In genomic region chr11:62786318-62787004, GRCh38 we compare ENCODE assay signal across 8 cellular contexts. TPM values are rescaled to one million over a fixed set of nuclear protein-coding genes. Genes with fewer than 3 reads are reported as not detected.
DNase-seq lines count a peak whose midpoint lies in the region; ATAC-seq lines count a peak whose summit lies in the region.

No MANE protein-coding gene starts in this region.

- CTCF ChIA-PET in CD8-positive, alpha-beta memory T cell (lab: Charles Lee): interaction anchor here (0.6 to 4.9 kb wide), 48 partner anchors 9 to 393 kb away, joined by 3 to 74 read pairs (median 6); partner anchors contain the start of genes BSCL2, C11orf98, CSKMT and GNG3
- CTCF ChIA-PET in activated CD8-positive, alpha-beta memory T cell treated with anti-CD3 and anti-CD28 coated beads, Interleukin-2, amount 10 ng/mL, durations not matched to agents 7 days and 5 days (lab: Charles Lee): interaction anchor here (0.6 to 8.5 kb wide), 52 partner anchors 8 to 1440 kb away, joined by 3 to 242 read pairs (median 6); partner anchors contain the start of genes B3GAT3, EML3, GANAB and GNG3

- no peaks in the 10 kb centered on the region for H3K27me3 Mint-ChIP-seq in CD8-positive, alpha-beta memory T cell
- no peaks in the 10 kb centered on the region for H3K27me3 Mint-ChIP-seq in activated CD8-positive, alpha-beta memory T cell treated with anti-CD3 and anti-CD28 coated beads, Interleukin-2, amount 10 ng/mL, durations not matched to agents 7 days and 5 days
- no peaks in the 10 kb centered on the region for H3K27me3 Mint-ChIP-seq in effector memory CD8-positive, alpha-beta T cell

- ATAC-seq in GM19463 (IDR thresholded peaks at IDR 0.05; ENCODE audit: unreplicated experiment): peak; percentile 68
- ATAC-seq in activated CD8-positive, alpha-beta memory T cell treated with anti-CD3 and anti-CD28 coated beads, Interleukin-2, amount 10 ng/mL, durations not matched to agents 7 days and 5 days: peak; percentile 73
- peak; percentile 68 for ATAC-seq in effector memory CD8-positive, alpha-beta T cell (replicated peaks)

- peak overlapping the region; percentile 83 for H2AFZ ChIP-seq in mesenchymal stem cell (ENCODE audit: low read depth, low read length)

- H3K4me3 ChIP-seq in CD8-positive, alpha-beta memory T cell (ENCODE audit: low read length): peak overlapping the region; percentile 98
- peak overlapping the region; percentile 90 to 92 for H3K4me3 ChIP-seq in mesenchymal stem cell (ENCODE audit: insufficient read depth in 1 of 2, low read depth in 1 of 2, low read length in 2 of 2)

- H3K4me3 Mint-ChIP-seq in CD8-positive, alpha-beta memory T cell: peak overlapping the region; percentile 82 to 97 (median 92)
- peak overlapping the region; percentile 81 for H3K4me3 Mint-ChIP-seq in activated CD8-positive, alpha-beta memory T cell treated with anti-CD3 and anti-CD28 coated beads, Interleukin-2, amount 10 ng/mL, durations not matched to agents 7 days and 5 days
- peak overlapping the region; percentile 95 for H3K4me3 Mint-ChIP-seq in effector memory CD8-positive, alpha-beta T cell

- H2BK5ac ChIP-seq in mesenchymal stem cell (ENCODE audit: low read depth, low read length, poor library complexity, severe bottlenecking): peak overlapping the region; percentile 40

- H2BK120ac ChIP-seq in mesenchymal stem cell (ENCODE audit: low read depth, low read length): peak overlapping the region; percentile 55

- H3K4me1 ChIP-seq in CD8-positive, alpha-beta memory T cell (ENCODE audit: insufficient read depth, low read length): peaks cover 27% of the 10 kb centered on the region
- peaks cover 16% of the 10 kb centered on the region for H3K4me1 ChIP-seq in mesenchymal stem cell (ENCODE audit: control insufficient read depth, insufficient read depth, low read depth, low read length)

- peak overlapping the region; percentile 75 to 86 for H3K18ac ChIP-seq in mesenchymal stem cell (ENCODE audit: low read depth in 1 of 2, low read length in 2 of 2)

- H3K36me3 Mint-ChIP-seq in CD8-positive, alpha-beta memory T cell: peaks cover 0 to 53% (median 7%) of the 10 kb centered on the region in 3 donors
- H3K36me3 Mint-ChIP-seq in activated CD8-positive, alpha-beta memory T cell treated with anti-CD3 and anti-CD28 coated beads, Interleukin-2, amount 10 ng/mL, durations not matched to agents 7 days and 5 days: peaks cover 25% of the 10 kb centered on the region
- H3K36me3 Mint-ChIP-seq in effector memory CD8-positive, alpha-beta T cell (ENCODE audit: insufficient read depth): peaks cover 38% of the 10 kb centered on the region

- H3K79me1 ChIP-seq in mesenchymal stem cell (replicated peaks; ENCODE audit: low read length, poor library complexity, severe bottlenecking): peaks cover 10% of the 10 kb centered on the region

- peaks cover 37 to 50% (median 46%) of the 10 kb centered on the region in 3 donors for H3K4me1 Mint-ChIP-seq in CD8-positive, alpha-beta memory T cell
- H3K4me1 Mint-ChIP-seq in activated CD8-positive, alpha-beta memory T cell treated with anti-CD3 and anti-CD28 coated beads, Interleukin-2, amount 10 ng/mL, durations not matched to agents 7 days and 5 days: peaks cover 41% of the 10 kb centered on the region
- peaks cover 25 to 36% of the 10 kb centered on the region in 2 donors for H3K4me1 Mint-ChIP-seq in effector memory CD8-positive, alpha-beta T cell (ENCODE audit: low read depth in 2 of 2)

- H3K14ac ChIP-seq in mesenchymal stem cell (ENCODE audit: low read length in 2 of 2): no peak overlapping the region

- H2BK15ac ChIP-seq in mesenchymal stem cell (ENCODE audit: low read depth, poor library complexity, severe bottlenecking): peak overlapping the region; percentile 89

- POLR2A ChIA-PET in CD8-positive, alpha-beta memory T cell (lab: Charles Lee): interaction anchor here (0.6 to 5.9 kb wide), 22 partner anchors 10 to 213 kb away, joined by 3 to 88 read pairs (median 8); partner anchors contain the start of genes C11orf98, CSKMT, EEF1G and HNRNPUL2

- WGBS in mesenchymal stem cell: 3% methylated on average over 43 of the region's 51 CpGs

- no peak overlapping the region for H3K23ac ChIP-seq in mesenchymal stem cell (ENCODE audit: low read length in 2 of 2)

- H3K27me3 ChIP-seq in CD8-positive, alpha-beta memory T cell (ENCODE audit: insufficient read depth, low read length, poor library complexity, severe bottlenecking): no peaks in the 10 kb centered on the region
- no peaks in the 10 kb centered on the region for H3K27me3 ChIP-seq in mesenchymal stem cell (ENCODE audit: control insufficient read depth in 1 of 2, insufficient read depth in 1 of 2, low read length in 2 of 2)

- DNase-seq in CD8-positive, alpha-beta memory T cell: peak; percentile 80 to 88 (median 82)
- DNase-seq in HPDE6-E6E7 (ENCODE audit: extremely low spot score) (peak; percentile 84), NOMO-1 (lab: John Stamatoyannopoulos, UW; ENCODE audit: unreplicated experiment in 2 of 2) (peak; percentile 76 to 83), mesenchymal stem cell (peak; percentile 88)
- DNase-seq in activated CD8-positive, alpha-beta memory T cell treated with anti-CD3 and anti-CD28 coated beads, Interleukin-2, amount 10 ng/mL, durations not matched to agents 7 days and 5 days: peak; percentile 92
- peak; percentile 79 to 83 (median 83) for DNase-seq in effector memory CD8-positive, alpha-beta T cell
- peak; percentile 70 for DNase-seq in stimulated activated CD8-positive, alpha-beta memory T cell treated with anti-CD3 and anti-CD28 coated beads, Interleukin-12 subunit alpha, Interleukin-12 subunit beta, amount 100 ng/mL, for 4 hours (ENCODE audit: low read depth)

- H3K4ac ChIP-seq in mesenchymal stem cell (ENCODE audit: low read depth in 1 of 2, low read length in 2 of 2): peak overlapping the region in 1 of 2 experiments; percentile 69

- peak overlapping the region; percentile 91 for H3K9ac ChIP-seq in mesenchymal stem cell (ENCODE audit: low read length)

- peak overlapping the region; percentile 31 for H4K91ac ChIP-seq in mesenchymal stem cell (ENCODE audit: low read length)

- no peak overlapping the region for H2AK5ac ChIP-seq in mesenchymal stem cell (ENCODE audit: low read length, severe bottlenecking)

- no peaks in the 10 kb centered on the region for H3K9me3 ChIP-seq in CD8-positive, alpha-beta memory T cell (ENCODE audit: low read length)
- no peaks in the 10 kb centered on the region for H3K9me3 ChIP-seq in mesenchymal stem cell (ENCODE audit: control insufficient read depth, low read length)

- no peaks in the 10 kb centered on the region for H3K9me3 Mint-ChIP-seq in CD8-positive, alpha-beta memory T cell
- no peaks in the 10 kb centered on the region for H3K9me3 Mint-ChIP-seq in activated CD8-positive, alpha-beta memory T cell treated with anti-CD3 and anti-CD28 coated beads, Interleukin-2, amount 10 ng/mL, durations not matched to agents 7 days and 5 days (ENCODE audit: low read depth)
- H3K9me3 Mint-ChIP-seq in effector memory CD8-positive, alpha-beta T cell: no peaks in the 10 kb centered on the region

- peak overlapping the region; percentile 99 for H3K4me2 ChIP-seq in mesenchymal stem cell (ENCODE audit: low read length, poor library complexity, severe bottlenecking)

- no peak overlapping the region for H2BK12ac ChIP-seq in mesenchymal stem cell (ENCODE audit: low read length in 2 of 2)

- peak overlapping the region; percentile 96 for H3K27ac ChIP-seq in CD8-positive, alpha-beta memory T cell (ENCODE audit: low read depth, low read length)
- H3K27ac ChIP-seq in mesenchymal stem cell (ENCODE audit: low read length, poor library complexity, severe bottlenecking): peak overlapping the region; percentile 52

- H3K36me3 ChIP-seq in CD8-positive, alpha-beta memory T cell (ENCODE audit: insufficient read depth, low read length): peaks cover 8% of the 10 kb centered on the region
- peaks cover 38 to 48% of the 10 kb centered on the region in 2 experiments for H3K36me3 ChIP-seq in mesenchymal stem cell (ENCODE audit: control insufficient read depth in 1 of 2, insufficient read depth in 2 of 2, low read depth in 1 of 2, low read length in 2 of 2)

- H4K8ac ChIP-seq in mesenchymal stem cell (ENCODE audit: low read length): peak overlapping the region; percentile 59

- H3K27ac Mint-ChIP-seq in CD8-positive, alpha-beta memory T cell: peak overlapping the region; percentile 90 to 100 (median 94)
- peak overlapping the region; percentile 89 for H3K27ac Mint-ChIP-seq in activated CD8-positive, alpha-beta memory T cell treated with anti-CD3 and anti-CD28 coated beads, Interleukin-2, amount 10 ng/mL, durations not matched to agents 7 days and 5 days
- H3K27ac Mint-ChIP-seq in effector memory CD8-positive, alpha-beta T cell: peak overlapping the region; percentile 91 to 93

RNA-seq across cellular contexts. Expression of gene TMEM179B, which starts 0.7 kb away (rescaled TPM):
- 10 to 100 TPM; 46.4 to 49.2 TPM for total RNA-seq in CD8-positive, alpha-beta memory T cell
- polyA plus RNA-seq in CD8-positive, alpha-beta memory T cell: 135 TPM
- 10 to 100 TPM; 42.4 to 43.0 TPM for total RNA-seq in activated CD8-positive, alpha-beta memory T cell treated with anti-CD3 and anti-CD28 coated beads, Interleukin-2, amount 10 ng/mL, durations not matched to agents 7 days and 5 days
- 117 TPM for polyA plus RNA-seq in mesenchymal stem cell (2013, experiment 1 of 2)
- 115 TPM for polyA plus RNA-seq in mesenchymal stem cell (2013, experiment 2 of 2)

RNA-seq across cellular contexts. Expression of gene TMEM223, which starts 5.3 kb away (rescaled TPM):
- 10 to 100 TPM; 13.0 to 14.6 TPM for total RNA-seq in CD8-positive, alpha-beta memory T cell
- 56.0 TPM for polyA plus RNA-seq in CD8-positive, alpha-beta memory T cell
- 10 to 100 TPM; 14.4 to 17.9 TPM for total RNA-seq in activated CD8-positive, alpha-beta memory T cell treated with anti-CD3 and anti-CD28 coated beads, Interleukin-2, amount 10 ng/mL, durations not matched to agents 7 days and 5 days
- 35.0 TPM for polyA plus RNA-seq in mesenchymal stem cell (2013, experiment 1 of 2)
- polyA plus RNA-seq in mesenchymal stem cell (2013, experiment 2 of 2): 36.0 TPM

RNA-seq across cellular contexts. Expression of gene TAF6L, which starts 15.3 kb away (rescaled TPM):
- total RNA-seq in CD8-positive, alpha-beta memory T cell: 10 to 100 TPM; 21.8 to 24.1 TPM
- 9.6 TPM for polyA plus RNA-seq in CD8-positive, alpha-beta memory T cell
- total RNA-seq in activated CD8-positive, alpha-beta memory T cell treated with anti-CD3 and anti-CD28 coated beads, Interleukin-2, amount 10 ng/mL, durations not matched to agents 7 days and 5 days: 10 to 100 TPM; 23.5 to 25.0 TPM
- polyA plus RNA-seq in mesenchymal stem cell (2013, experiment 1 of 2): 7.6 TPM
- polyA plus RNA-seq in mesenchymal stem cell (2013, experiment 2 of 2): 7.9 TPM

RNA-seq across cellular contexts. Expression of gene NXF1, which starts 18.8 kb away (rescaled TPM):
- total RNA-seq in CD8-positive, alpha-beta memory T cell: 100 to 1,000 TPM; 112 to 126 TPM
- 81.2 TPM for polyA plus RNA-seq in CD8-positive, alpha-beta memory T cell
- 100 to 1,000 TPM in 1 of 2 experiments, 10 to 100 TPM in 1; 93.6 to 120 TPM for total RNA-seq in activated CD8-positive, alpha-beta memory T cell treated with anti-CD3 and anti-CD28 coated beads, Interleukin-2, amount 10 ng/mL, durations not matched to agents 7 days and 5 days
- polyA plus RNA-seq in mesenchymal stem cell (2013, experiment 1 of 2): 46.1 TPM
- 41.5 TPM for polyA plus RNA-seq in mesenchymal stem cell (2013, experiment 2 of 2)

RNA-seq across cellular contexts. Expression of gene POLR2G, which starts 25.1 kb away (rescaled TPM):
- total RNA-seq in CD8-positive, alpha-beta memory T cell: 100 to 1,000 TPM; 151 to 160 TPM
- polyA plus RNA-seq in CD8-positive, alpha-beta memory T cell: 272 TPM
- 100 to 1,000 TPM in 1 of 2 experiments, 10 to 100 TPM in 1; 77.2 to 110 TPM for total RNA-seq in activated CD8-positive, alpha-beta memory T cell treated with anti-CD3 and anti-CD28 coated beads, Interleukin-2, amount 10 ng/mL, durations not matched to agents 7 days and 5 days
- polyA plus RNA-seq in mesenchymal stem cell (2013, experiment 1 of 2): 88.2 TPM
- polyA plus RNA-seq in mesenchymal stem cell (2013, experiment 2 of 2): 90.1 TPM

Comparison
In these comparisons a context has a peak if more than half of its experiments do, and no peak if none do; other contexts are left out.
1. Peak in every context shown above with its lines: DNase-seq, ATAC-seq, H3K4me3 ChIP-seq and H3K27ac ChIP-seq.